In genomic region chr17:19386974-19387920, GRCh38 we compare ENCODE assay signal across 8 cellular contexts. TPM values are rescaled to one million over a fixed set of nuclear protein-coding genes. Genes with fewer than 3 reads are reported as not detected.
A peak's percentile ranks its signal among the peaks of the same experiment; 100 is the strongest.
DNase-seq lines count a peak whose midpoint lies in the region; ATAC-seq and TF ChIP-seq lines count a peak whose summit lies in the region.

MFAP4 (minus strand) TSS chr17:19387190; CDS start chr17:19387155, 35 bp downstream.

- ATAC-seq in CD4-positive, CD25-positive, alpha-beta regulatory T cell (ENCODE audit: low read depth in 2 of 2), result no peak
- no peak for ATAC-seq in GM21619 (IDR thresholded peaks at IDR 0.05; ENCODE audit: unreplicated experiment)

- no peaks in the 10 kb centered on the region for H3K4me1 ChIP-seq in CD4-positive, CD25-positive, alpha-beta regulatory T cell (ENCODE audit: control insufficient read depth, insufficient read depth, low read length, poor library complexity, severe bottlenecking)
- H3K4me1 ChIP-seq in esophagus (ENCODE audit: control insufficient read depth in 2 of 2, insufficient read depth in 2 of 2, low read length in 1 of 2), result peaks cover 26 to 47% of the 10 kb centered on the region in 2 donors

- no peak for DNase-seq in CD4-positive, CD25-positive, alpha-beta regulatory T cell
- DNase-seq in NCI-H69 (lab: John Stamatoyannopoulos, UW), result peak; percentile 95
- no peak for DNase-seq in stimulated activated naive CD4-positive, alpha-beta T cell (lab: John Stamatoyannopoulos, UW)
- DNase-seq in NCI-H187 treated with DMSO at 0.1 percent for 48 hours (lab: John Stamatoyannopoulos, UW), result no peak
- no peak for DNase-seq in HuH-7 (ENCODE audit: low spot score)

- H3K36me3 Mint-ChIP-seq in CD4-positive, CD25-positive, alpha-beta regulatory T cell, result peaks cover 17% of the 10 kb centered on the region
- peaks cover 24% of the 10 kb centered on the region for H3K36me3 Mint-ChIP-seq in nephron (ENCODE audit: low read depth)

- no peaks in the 10 kb centered on the region for H3K27me3 ChIP-seq in CD4-positive, CD25-positive, alpha-beta regulatory T cell (ENCODE audit: control insufficient read depth, insufficient read depth, low read length)
- H3K27me3 ChIP-seq in esophagus (ENCODE audit: control insufficient read depth in 1 of 2, insufficient read depth in 2 of 2, low read length in 2 of 2), result no peaks in the 10 kb centered on the region

- TF ChIP-seq CTCF in nephron (IDR thresholded peaks at IDR 0.05; ENCODE audit: unreplicated experiment in 3 of 3), result no peak

- H3K4me3 Mint-ChIP-seq in CD4-positive, CD25-positive, alpha-beta regulatory T cell, result no peak within 1 kb of the TSS
- H3K4me3 Mint-ChIP-seq in nephron, result peak within 1 kb of the TSS; percentile 71 to 90 (median 86)

- WGBS in esophagus, 2 donors, result 29 to 30% methylated on average over 22 of the region's 22 CpGs

- H3K27ac Mint-ChIP-seq in CD4-positive, CD25-positive, alpha-beta regulatory T cell, result peak within 1 kb of the TSS; percentile 5 to 78 (median 67)
- H3K27ac Mint-ChIP-seq in nephron, result peak within 1 kb of the TSS; percentile 96 to 97 (median 96)

- H3K36me3 ChIP-seq in CD4-positive, CD25-positive, alpha-beta regulatory T cell (ENCODE audit: control insufficient read depth, insufficient read depth, low read length), result peaks cover 20% of the 10 kb centered on the region
- peaks cover 4 to 13% of the 10 kb centered on the region in 2 donors for H3K36me3 ChIP-seq in esophagus (ENCODE audit: control insufficient read depth in 2 of 2, insufficient read depth in 2 of 2, low read length in 1 of 2)

- H3K4me3 ChIP-seq in CD4-positive, CD25-positive, alpha-beta regulatory T cell (ENCODE audit: low read depth, low read length), result no peak within 1 kb of the TSS
- H3K4me3 ChIP-seq in esophagus (ENCODE audit: low read depth in 1 of 2, low read length in 2 of 2), result no peak within 1 kb of the TSS

- peaks cover 6% of the 10 kb centered on the region for H3K27me3 Mint-ChIP-seq in CD4-positive, CD25-positive, alpha-beta regulatory T cell
- H3K27me3 Mint-ChIP-seq in nephron (ENCODE audit: low read depth), result no peaks in the 10 kb centered on the region

- no peak within 1 kb of the TSS for H3K27ac ChIP-seq in CD4-positive, CD25-positive, alpha-beta regulatory T cell (ENCODE audit: insufficient read depth, low read length, poor library complexity, severe bottlenecking)
- peak within 1 kb of the TSS; percentile 89 to 98 for H3K27ac ChIP-seq in esophagus (ENCODE audit: low read depth in 2 of 2, low read length in 1 of 2)

- H3K4me1 Mint-ChIP-seq in CD4-positive, CD25-positive, alpha-beta regulatory T cell, result peaks cover 0 to 5% (median 2%) of the 10 kb centered on the region in 4 donors
- peaks cover 80% of the 10 kb centered on the region for H3K4me1 Mint-ChIP-seq in nephron

- no peaks in the 10 kb centered on the region for H3K9me3 ChIP-seq in CD4-positive, CD25-positive, alpha-beta regulatory T cell (ENCODE audit: control insufficient read depth in 2 of 2, low read length in 2 of 2)
- H3K9me3 ChIP-seq in esophagus (ENCODE audit: control insufficient read depth in 2 of 2, insufficient read depth in 1 of 2, low read depth in 1 of 2, low read length in 1 of 2), result no peaks in the 10 kb centered on the region

- H3K9me3 Mint-ChIP-seq in CD4-positive, CD25-positive, alpha-beta regulatory T cell, result no peaks in the 10 kb centered on the region
- H3K9me3 Mint-ChIP-seq in nephron, result no peaks in the 10 kb centered on the region

RNA-seq across cellular contexts. Expression of gene MFAP4, which starts in this region (rescaled TPM):
- total RNA-seq in CD4-positive, CD25-positive, alpha-beta regulatory T cell, result not detected
- polyA plus RNA-seq in CD4-positive, CD25-positive, alpha-beta regulatory T cell, result not detected
- polyA plus RNA-seq in esophagus, result 10 to 100 TPM in 1 of 2 donors, 1 to 10 TPM in 1; 8.3 to 33.7 TPM

Comparison
In these comparisons a context has a peak if more than half of its experiments do, and no peak if none do; other contexts are left out.
1. RNA of gene MFAP4 (polyA plus RNA-seq): 8.3 to 33.7 TPM in esophagus; not detected in CD4-positive, CD25-positive, alpha-beta regulatory T cell; every median in the first group is over 4 times any median in the second.
2. H3K4me3 Mint-ChIP-seq: peak in nephron (3 of 3); none in CD4-positive, CD25-positive, alpha-beta regulatory T cell (0 of 4).